Comparison of ENCODE assay signal across 18 cellular contexts in the genomic region with DNA sequence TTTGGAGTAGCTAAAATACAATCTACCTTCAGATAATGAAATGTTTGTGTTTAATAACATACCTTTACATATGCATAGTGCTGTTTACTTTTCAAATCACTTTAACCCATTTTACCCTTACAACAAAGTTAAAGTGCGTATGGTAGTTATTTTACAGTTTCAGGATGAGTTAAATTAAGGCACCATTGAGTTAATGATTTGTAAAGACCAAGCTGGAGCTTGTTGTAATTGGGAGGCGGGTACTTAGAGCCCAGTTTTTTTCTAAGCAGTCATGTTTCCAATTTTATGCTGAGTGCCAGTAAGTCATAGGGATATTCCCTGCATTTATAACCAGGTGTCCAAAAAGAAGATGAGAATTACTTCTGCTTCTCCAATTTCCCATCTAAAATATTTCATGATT.
A peak's percentile ranks its signal among the peaks of the same experiment; 100 is the strongest.
DNase-seq lines count a peak whose midpoint lies in the region; ATAC-seq and TF ChIP-seq lines count a peak whose summit lies in the region.
"Had no signal": no experiment of that assay in that cellular context is flagged by ENCODE, and none has a peak within 500 bp of the region (broad histone marks: within the 10 kb centered on the region; RNA-seq: fewer than 3 reads in every experiment).

No MANE protein-coding gene starts in this region.

- H3K36me3 ChIP-seq in stomach = no peaks in the 10 kb centered on the region

- intact Hi-C loops in stomach (cut with DNase I; ENCODE audit: low total_unique reads) = no loop called here

- DNase-seq in activated naive CD4-positive, alpha-beta T cell (lab: John Stamatoyannopoulos, UW) = no peak
- DNase-seq in stomach = no peak
- DNase-seq in putamen (ENCODE audit: low spot score) = no peak
- DNase-seq in GM19238 (ENCODE audit: insufficient read length, low spot score) = no peak
- DNase-seq: CD8-positive, alpha-beta T cell; COR-L47; DMS153; DMS79 treated with DMSO at 0.1 percent for 48 hours; EL; HCEC 1CT; HFFc6; Karpas-422 had no signal

- 42 to 75% (median 51%) methylated on average over 2 of the region's 2 CpGs for WGBS in stomach, 5 donors

- no peak overlapping the region for H3K4me3 ChIP-seq in stomach
- H3K4me3 ChIP-seq: K562 had no signal

- no peaks in the 10 kb centered on the region for H3K27me3 ChIP-seq in stomach

- H3K4me1 ChIP-seq in stomach = no peaks in the 10 kb centered on the region

- H3K9me3 ChIP-seq in stomach = peaks cover 0 to 7% (median 0%) of the 10 kb centered on the region in 4 donors

- no peak for TF ChIP-seq EP300 in stomach (IDR thresholded peaks at IDR 0.05)

- no peak for TF ChIP-seq POLR2A in stomach (IDR thresholded peaks at IDR 0.05)

- no peak overlapping the region for H3K27ac ChIP-seq in stomach
- H3K27ac ChIP-seq: 22Rv1 had no signal

- ATAC-seq in GM18508 (IDR thresholded peaks at IDR 0.05; ENCODE audit: insufficient read depth, unreplicated experiment) = peak; percentile 60
- ATAC-seq in GM18909 (IDR thresholded peaks at IDR 0.05; ENCODE audit: poor library complexity, unreplicated experiment) = peak; percentile 69
- peak; percentile 43 for ATAC-seq in GM19468 (IDR thresholded peaks at IDR 0.05; ENCODE audit: extremely low read depth, unreplicated experiment)
- peak; percentile 87 for ATAC-seq in HG03432 (IDR thresholded peaks at IDR 0.05; ENCODE audit: unreplicated experiment)
- ATAC-seq: CD8-positive, alpha-beta T cell; K562 had no signal

- TF ChIP-seq CTCF in stomach (IDR thresholded peaks at IDR 0.05) = no peak
